Comparison of ENCODE assay signal across 10 cellular contexts in genomic region chr18:51540562-51540961, GRCh38.
"Had no signal": no experiment of that assay in that cellular context is flagged by ENCODE, and none has a peak within 500 bp of the region (broad histone marks: within the 10 kb centered on the region; RNA-seq: fewer than 3 reads in every experiment).

No MANE protein-coding gene starts in this region.

- H3K4me3 ChIP-seq: GM23248, GM23338, HAP-1 had no signal

- ATAC-seq: GM23338, HCT116 had no signal

- DNase-seq: GM23248, GOT3, H7, H9, HCEC 1CT, HFFc6 had no signal

- H3K4me2 ChIP-seq: GM23338 had no signal

- H3K9me3 ChIP-seq: HAP-1 had no signal

- FAIRE-seq: H54 had no signal

- H3K27ac ChIP-seq: GM23248 had no signal

- H3K9ac ChIP-seq: GM23248 had no signal

- H2AFZ ChIP-seq: GM23248, GM23338 had no signal

- H3K4me1 ChIP-seq: HAP-1 had no signal

- H3K36me3 ChIP-seq: HAP-1 had no signal
